9 cellular contexts compared by ENCODE assay signal in genomic region chr2:216666461-216667233, GRCh38. TPM values are rescaled to one million over a fixed set of nuclear protein-coding genes. Genes with fewer than 3 reads are reported as not detected.
DNase-seq lines count a peak whose midpoint lies in the region; ATAC-seq and TF ChIP-seq lines count a peak whose summit lies in the region.
"Had no signal": no experiment of that assay in that cellular context is flagged by ENCODE, and none has a peak within 500 bp of the region (broad histone marks: within the 10 kb centered on the region; RNA-seq: fewer than 3 reads in every experiment).

No MANE protein-coding gene starts in this region.

- TF ChIP-seq CTCF in OCI-LY3 (IDR thresholded peaks at IDR 0.05; ENCODE audit: low read depth, low read length) = peak; percentile 83

- TF ChIP-seq EP300 in Ishikawa (IDR thresholded peaks at IDR 0.05; ENCODE audit: borderline replicate concordance) = no peak

- H3K36me3 ChIP-seq in OCI-LY3 (replicated peaks; ENCODE audit: low read depth, low read length) (no peaks in the 10 kb centered on the region), stomach smooth muscle (ENCODE audit: control insufficient read depth in 2 of 2, insufficient read depth in 2 of 2, low read length in 2 of 2) (peaks cover 4 to 8% of the 10 kb centered on the region in 2 donors)

- H3K27ac ChIP-seq in OCI-LY3 (ENCODE audit: low read length) (no peak overlapping the region), stomach smooth muscle (ENCODE audit: low read length) (peak overlapping the region; percentile 31)

- H3K4me2 ChIP-seq in OCI-LY3 (ENCODE audit: low read length) = no peak overlapping the region

- no peak overlapping the region for H3K4me3 ChIP-seq in OCI-LY3 (ENCODE audit: low read length)
- no peak overlapping the region for H3K4me3 ChIP-seq in stomach smooth muscle (ENCODE audit: low read length in 2 of 2)

- no peak overlapping the region for H3K9ac ChIP-seq in OCI-LY3 (ENCODE audit: low read length)
- no peak overlapping the region for H3K9ac ChIP-seq in stomach smooth muscle (ENCODE audit: low read length in 2 of 2)

- no peaks in the 10 kb centered on the region for H3K4me1 Mint-ChIP-seq in activated T-cell treated with anti-CD3 and anti-CD28 coated beads, Interleukin-2, amount 50 U/mL, for 24 hours (ENCODE audit: low read depth)
- no peaks in the 10 kb centered on the region for H3K4me1 Mint-ChIP-seq in natural killer cell treated with Interleukin-12 subunit alpha and Interleukin-12 subunit beta and Interleukin-15 and Interleukin-18, amount 100 ng/mL, for 72 hours (ENCODE audit: low read depth in 2 of 2)

- H3K79me2 ChIP-seq in OCI-LY3 (ENCODE audit: low read length) = no peaks in the 10 kb centered on the region

- H3K9me3 Mint-ChIP-seq in activated T-cell treated with anti-CD3 and anti-CD28 coated beads, Interleukin-2, amount 50 U/mL, for 24 hours = no peaks in the 10 kb centered on the region
- no peaks in the 10 kb centered on the region for H3K9me3 Mint-ChIP-seq in natural killer cell treated with Interleukin-12 subunit alpha and Interleukin-12 subunit beta and Interleukin-15 and Interleukin-18, amount 100 ng/mL, for 72 hours
- H3K9me3 Mint-ChIP-seq: T-helper 1 cell treated with Interleukin-12 subunit alpha and Interleukin-12 subunit beta and Interleukin-4 antibody, amounts not matched to agents 30 μg/mL and 1 μg/mL, for 36 hours had no signal

- peak; percentile 99 for TF ChIP-seq RAD21 in Ishikawa (IDR thresholded peaks at IDR 0.05; ENCODE audit: low read depth)

- H3K27me3 ChIP-seq in OCI-LY3 (ENCODE audit: low read depth, low read length) (no peaks in the 10 kb centered on the region), stomach smooth muscle (ENCODE audit: control insufficient read depth in 1 of 2, insufficient read depth in 2 of 2, low read length in 2 of 2) (no peaks in the 10 kb centered on the region)

- H3K4me3 Mint-ChIP-seq in activated T-cell treated with anti-CD3 and anti-CD28 coated beads, Interleukin-2, amount 50 U/mL, for 24 hours = no peak overlapping the region
- no peak overlapping the region for H3K4me3 Mint-ChIP-seq in natural killer cell treated with Interleukin-12 subunit alpha and Interleukin-12 subunit beta and Interleukin-15 and Interleukin-18, amount 100 ng/mL, for 72 hours
- H3K4me3 Mint-ChIP-seq: T-helper 1 cell treated with Interleukin-12 subunit alpha and Interleukin-12 subunit beta and Interleukin-4 antibody, amounts not matched to agents 30 μg/mL and 1 μg/mL, for 36 hours had no signal

- peaks cover 13% of the 10 kb centered on the region for H3K27me3 Mint-ChIP-seq in activated T-cell treated with anti-CD3 and anti-CD28 coated beads, Interleukin-2, amount 50 U/mL, for 24 hours
- H3K27me3 Mint-ChIP-seq in natural killer cell treated with Interleukin-12 subunit alpha and Interleukin-12 subunit beta and Interleukin-15 and Interleukin-18, amount 100 ng/mL, for 72 hours = peaks cover 18 to 20% of the 10 kb centered on the region in 2 donors

- peak; percentile 78 for ATAC-seq in GM21423 (IDR thresholded peaks at IDR 0.05; ENCODE audit: unreplicated experiment)
- ATAC-seq in natural killer cell treated with Interleukin-12 subunit alpha and Interleukin-12 subunit beta and Interleukin-15 and Interleukin-18, amount 100 ng/mL, for 72 hours = peak; percentile 74 to 78

- no peak overlapping the region for H2AFZ ChIP-seq in OCI-LY3 (ENCODE audit: low read depth, low read length)

- H4K20me1 ChIP-seq in OCI-LY3 (ENCODE audit: insufficient read depth, low read length) = no peaks in the 10 kb centered on the region

- H3K4me1 ChIP-seq in OCI-LY3 (ENCODE audit: low read length) (peaks cover 7% of the 10 kb centered on the region), stomach smooth muscle (ENCODE audit: control insufficient read depth, insufficient read depth, low read length) (peaks cover 20% of the 10 kb centered on the region)

- H3K36me3 Mint-ChIP-seq in activated T-cell treated with anti-CD3 and anti-CD28 coated beads, Interleukin-2, amount 50 U/mL, for 24 hours (ENCODE audit: low read depth) = no peaks in the 10 kb centered on the region
- H3K36me3 Mint-ChIP-seq in natural killer cell treated with Interleukin-12 subunit alpha and Interleukin-12 subunit beta and Interleukin-15 and Interleukin-18, amount 100 ng/mL, for 72 hours = no peaks in the 10 kb centered on the region

- H3K27ac Mint-ChIP-seq in activated T-cell treated with anti-CD3 and anti-CD28 coated beads, Interleukin-2, amount 50 U/mL, for 24 hours = no peak overlapping the region
- no peak overlapping the region for H3K27ac Mint-ChIP-seq in natural killer cell treated with Interleukin-12 subunit alpha and Interleukin-12 subunit beta and Interleukin-15 and Interleukin-18, amount 100 ng/mL, for 72 hours
- H3K27ac Mint-ChIP-seq: T-helper 1 cell treated with Interleukin-12 subunit alpha and Interleukin-12 subunit beta and Interleukin-4 antibody, amounts not matched to agents 30 μg/mL and 1 μg/mL, for 36 hours had no signal

- H3K9me3 ChIP-seq in OCI-LY3 (ENCODE audit: insufficient read depth, low read length) (no peaks in the 10 kb centered on the region), stomach smooth muscle (ENCODE audit: control insufficient read depth in 2 of 2, low read length in 2 of 2) (no peaks in the 10 kb centered on the region)

- DNase-seq in COLO829 (ENCODE audit: low spot score) (peak; percentile 63), fibroblast of gingiva (ENCODE audit: low read depth) (peak; percentile 51)
- DNase-seq in activated T-cell treated with anti-CD3 and anti-CD28 coated beads, Interleukin-2, amount 50 U/mL, for 24 hours = peak; percentile 82
- DNase-seq in natural killer cell treated with Interleukin-12 subunit alpha and Interleukin-12 subunit beta and Interleukin-15 and Interleukin-18, amount 100 ng/mL, for 72 hours (ENCODE audit: low spot score) = peak; percentile 68

TF ChIP-seq in Ishikawa, 13 proteins besides CTCF, POLR2A, EP300 and RAD21:
- peak; percentile 24; the same call in 1 of the 2 replicates for TF ChIP-seq YY1 (IDR thresholded peaks at IDR 0.05; ENCODE audit: low read depth)
- TF ChIP-seq TCF12 (IDR thresholded peaks at IDR 0.05; ENCODE audit: low read depth) = no peak

RNA-seq across cellular contexts. Expression of gene IGFBP5, which starts 28.7 kb away (rescaled TPM):
- under 1 TPM in 1 of 2 donors, not detected in 1; 0.08 TPM for total RNA-seq in natural killer cell treated with Interleukin-12 subunit alpha and Interleukin-12 subunit beta and Interleukin-15 and Interleukin-18, amount 100 ng/mL, for 72 hours

RNA-seq across cellular contexts. Expression of gene IGFBP2, which starts 33.4 kb away (rescaled TPM):
- under 1 TPM in 1 of 2 donors, not detected in 1; 0.81 TPM for total RNA-seq in natural killer cell treated with Interleukin-12 subunit alpha and Interleukin-12 subunit beta and Interleukin-15 and Interleukin-18, amount 100 ng/mL, for 72 hours
